In the genomic region with DNA sequence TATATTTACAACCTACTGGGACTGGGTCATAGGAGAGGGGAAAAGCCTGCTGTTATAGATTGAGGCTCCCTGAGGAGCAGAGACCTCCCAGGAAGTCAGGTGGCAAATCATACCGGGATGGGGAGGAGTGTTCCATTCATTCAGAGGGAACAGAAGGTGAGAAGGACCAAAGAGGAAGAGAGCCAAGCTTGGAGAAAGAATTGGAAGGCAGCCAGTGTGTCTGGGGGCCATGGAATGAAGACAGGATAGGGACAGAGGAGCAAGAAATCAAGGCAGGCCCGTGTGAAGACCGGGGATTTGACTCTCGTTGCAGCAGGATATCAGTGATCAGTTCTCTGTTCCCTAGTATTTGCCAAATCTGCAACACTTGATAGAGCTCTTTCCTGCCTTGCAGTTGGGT, we compare ENCODE assay signal across 13 cellular contexts. TPM values are rescaled to one million over a fixed set of nuclear protein-coding genes. Genes with fewer than 3 reads are reported as not detected.
DNase-seq lines count a peak whose midpoint lies in the region; ATAC-seq, FAIRE-seq and TF ChIP-seq lines count a peak whose summit lies in the region.
"Had no signal": no experiment of that assay in that cellular context is flagged by ENCODE, and none has a peak within 500 bp of the region (broad histone marks: within the 10 kb centered on the region; RNA-seq: fewer than 3 reads in every experiment).

No MANE protein-coding gene starts in this region.

- H3K27ac ChIP-seq in SK-N-MC (no peak overlapping the region), endodermal cell (ENCODE audit: low read depth, low read length) (no peak overlapping the region)

- TF ChIP-seq CTCF in endodermal cell (conservative IDR thresholded peaks at IDR 0.05), result no peak

- WGBS in endodermal cell (ENCODE audit: insufficient coverage in 1 of 2, insufficient read length in 1 of 2), 2 experiments, result 39 to 62% methylated on average over 4 of the region's 4 CpGs

- no peaks in the 10 kb centered on the region for H3K9me3 Mint-ChIP-seq in activated naive CD4-positive, alpha-beta T cell treated with anti-CD3 and anti-CD28 coated beads, Interleukin-2, amount 10 ng/mL, durations not matched to agents 7 days and 5 days
- H3K9me3 Mint-ChIP-seq in activated naive CD4-positive, alpha-beta T cell treated with anti-CD3 and anti-CD28 coated beads, Interleukin-2, amount 50 U/mL, for 72 hours, result no peaks in the 10 kb centered on the region
- H3K9me3 Mint-ChIP-seq in endodermal cell, result no peaks in the 10 kb centered on the region
- no peaks in the 10 kb centered on the region for H3K9me3 Mint-ChIP-seq in stimulated activated memory B cell treated with anti-CD40 and anti-IgM and Interleukin-4, amounts not matched to agents 10 μg/mL and 1 μg/mL and 100 μg/mL, for 72 hours

- FAIRE-seq in GM19239 (lab: Jason Lieb, UNC), result no peak
- FAIRE-seq: endometrium had no signal

- H3K27me3 ChIP-seq in endodermal cell (ENCODE audit: control insufficient read depth, insufficient read depth, low read length, poor library complexity, severe bottlenecking), result no peaks in the 10 kb centered on the region

- peaks cover 65% of the 10 kb centered on the region for H3K4me1 Mint-ChIP-seq in activated naive CD4-positive, alpha-beta T cell treated with anti-CD3 and anti-CD28 coated beads, Interleukin-2, amount 10 ng/mL, durations not matched to agents 7 days and 5 days
- peaks cover 51% of the 10 kb centered on the region for H3K4me1 Mint-ChIP-seq in endodermal cell
- H3K4me1 Mint-ChIP-seq in stimulated activated memory B cell treated with anti-CD40 and anti-IgM and Interleukin-4, amounts not matched to agents 10 μg/mL and 1 μg/mL and 100 μg/mL, for 72 hours, result peaks cover 25% of the 10 kb centered on the region

- CTCF ChIA-PET in activated naive CD4-positive, alpha-beta T cell treated with anti-CD3 and anti-CD28 coated beads, Interleukin-2, amount 10 ng/mL, durations not matched to agents 7 days and 5 days (lab: Charles Lee), result no interaction called here

- no peak overlapping the region for H3K4me3 Mint-ChIP-seq in activated naive CD4-positive, alpha-beta T cell treated with anti-CD3 and anti-CD28 coated beads, Interleukin-2, amount 10 ng/mL, durations not matched to agents 7 days and 5 days
- H3K4me3 Mint-ChIP-seq in endodermal cell, result peak overlapping the region; percentile 4
- no peak overlapping the region for H3K4me3 Mint-ChIP-seq in stimulated activated memory B cell treated with anti-CD40 and anti-IgM and Interleukin-4, amounts not matched to agents 10 μg/mL and 1 μg/mL and 100 μg/mL, for 72 hours

- peak overlapping the region; percentile 22 for H3K27ac Mint-ChIP-seq in activated naive CD4-positive, alpha-beta T cell treated with anti-CD3 and anti-CD28 coated beads, Interleukin-2, amount 10 ng/mL, durations not matched to agents 7 days and 5 days
- H3K27ac Mint-ChIP-seq in activated naive CD4-positive, alpha-beta T cell treated with anti-CD3 and anti-CD28 coated beads, Interleukin-2, amount 50 U/mL, for 72 hours, result no peak overlapping the region
- peak overlapping the region; percentile 56 for H3K27ac Mint-ChIP-seq in endodermal cell
- peak overlapping the region; percentile 54 for H3K27ac Mint-ChIP-seq in stimulated activated memory B cell treated with anti-CD40 and anti-IgM and Interleukin-4, amounts not matched to agents 10 μg/mL and 1 μg/mL and 100 μg/mL, for 72 hours

- H3K9ac ChIP-seq in SK-N-MC (ENCODE audit: insufficient read length), result no peak overlapping the region
- H3K9ac ChIP-seq in endodermal cell (ENCODE audit: extremely low read depth, low read length, poor library complexity, severe bottlenecking), result no peak overlapping the region

- DNase-seq in activated naive CD4-positive, alpha-beta T cell treated with anti-CD3 and anti-CD28 coated beads, Interleukin-2, amount 10 ng/mL, durations not matched to agents 7 days and 5 days, result no peak
- DNase-seq in activated naive CD4-positive, alpha-beta T cell treated with anti-CD3 and anti-CD28 coated beads, Interleukin-2, amount 50 U/mL, for 72 hours (ENCODE audit: low spot score in 2 of 2), result no peak
- no peak for DNase-seq in SK-N-MC (ENCODE audit: low read depth, low spot score)
- DNase-seq in endodermal cell, result peak; percentile 59
- DNase-seq in DMS79 treated with DMSO at 0.1 percent for 48 hours (lab: John Stamatoyannopoulos, UW), result no peak
- DNase-seq in GM19239 (ENCODE audit: insufficient read length, low spot score), result no peak
- no peak for DNase-seq in stimulated activated CD4-positive, alpha-beta T cell treated with anti-CD3 and anti-CD28 coated beads, Interleukin-2, amount 100 ng/mL, for 24 hours
- DNase-seq: EL; NCI-H187 treated with DMSO at 0.1 percent for 48 hours; NK-92 treated with Interleukin-12 subunit alpha and Interleukin-12 subunit beta, amount 100 ng/mL, for 24 hours; SW 1271 had no signal

- H3K9me3 ChIP-seq in SK-N-MC (ENCODE audit: low read depth, low read length) (no peaks in the 10 kb centered on the region), endodermal cell (ENCODE audit: control insufficient read depth, low read length) (no peaks in the 10 kb centered on the region)

- ATAC-seq in activated naive CD4-positive, alpha-beta T cell treated with anti-CD3 and anti-CD28 coated beads, Interleukin-2, amount 50 U/mL, for 72 hours, result no peak
- no peak for ATAC-seq in stimulated activated memory B cell treated with anti-CD40 and anti-IgM and Interleukin-4, amounts not matched to agents 10 μg/mL and 1 μg/mL and 100 μg/mL, for 72 hours

- H3K36me3 Mint-ChIP-seq in activated naive CD4-positive, alpha-beta T cell treated with anti-CD3 and anti-CD28 coated beads, Interleukin-2, amount 10 ng/mL, durations not matched to agents 7 days and 5 days, result peaks cover 46% of the 10 kb centered on the region
- H3K36me3 Mint-ChIP-seq in activated naive CD4-positive, alpha-beta T cell treated with anti-CD3 and anti-CD28 coated beads, Interleukin-2, amount 50 U/mL, for 72 hours, result peaks cover 0 to 8% of the 10 kb centered on the region in 2 donors
- peaks cover 3% of the 10 kb centered on the region for H3K36me3 Mint-ChIP-seq in endodermal cell (ENCODE audit: low read depth)
- H3K36me3 Mint-ChIP-seq in stimulated activated memory B cell treated with anti-CD40 and anti-IgM and Interleukin-4, amounts not matched to agents 10 μg/mL and 1 μg/mL and 100 μg/mL, for 72 hours, result no peaks in the 10 kb centered on the region

- H3K4me1 ChIP-seq in endodermal cell (ENCODE audit: control insufficient read depth, insufficient read depth, low read length), result peaks cover 14% of the 10 kb centered on the region

- H3K27me3 Mint-ChIP-seq in activated naive CD4-positive, alpha-beta T cell treated with anti-CD3 and anti-CD28 coated beads, Interleukin-2, amount 10 ng/mL, durations not matched to agents 7 days and 5 days, result no peaks in the 10 kb centered on the region
- no peaks in the 10 kb centered on the region for H3K27me3 Mint-ChIP-seq in endodermal cell (ENCODE audit: insufficient read depth)
- H3K27me3 Mint-ChIP-seq in stimulated activated memory B cell treated with anti-CD40 and anti-IgM and Interleukin-4, amounts not matched to agents 10 μg/mL and 1 μg/mL and 100 μg/mL, for 72 hours, result no peaks in the 10 kb centered on the region

- H3K36me3 ChIP-seq in SK-N-MC (ENCODE audit: insufficient read depth, low read length), result no peaks in the 10 kb centered on the region
- H3K36me3 ChIP-seq in endodermal cell (ENCODE audit: control insufficient read depth, insufficient read depth, low read length), result no peaks in the 10 kb centered on the region

- H3K4me3 ChIP-seq in SK-N-MC (peak overlapping the region; percentile 17; the same call in 1 of the 2 replicates), endodermal cell (ENCODE audit: low read length) (peak overlapping the region; percentile 14)

RNA-seq across cellular contexts. Expression of gene ZNF217, which starts 5.7 kb away (rescaled TPM):
- 10 to 100 TPM; 58.6 to 62.0 TPM for total RNA-seq in activated naive CD4-positive, alpha-beta T cell treated with anti-CD3 and anti-CD28 coated beads, Interleukin-2, amount 50 U/mL, for 72 hours
- 100 to 1,000 TPM; 100 to 123 TPM for total RNA-seq in endodermal cell
- 45.7 TPM for polyA plus RNA-seq in endodermal cell (2013, experiment 1 of 2)
- 46.1 TPM for polyA plus RNA-seq in endodermal cell (2013, experiment 2 of 2)

Comparison
In these comparisons a context has a peak if more than half of its experiments do, and no peak if none do; other contexts are left out.
1. H3K27ac Mint-ChIP-seq: peak in activated naive CD4-positive, alpha-beta T cell treated with anti-CD3 and anti-CD28 coated beads, Interleukin-2, amount 10 ng/mL, durations not matched to agents 7 days and 5 days (single experiment), endodermal cell (single experiment) and stimulated activated memory B cell treated with anti-CD40 and anti-IgM and Interleukin-4, amounts not matched to agents 10 μg/mL and 1 μg/mL and 100 μg/mL, for 72 hours (single experiment); none in activated naive CD4-positive, alpha-beta T cell treated with anti-CD3 and anti-CD28 coated beads, Interleukin-2, amount 50 U/mL, for 72 hours (0 of 2).